ENCODE assay signal across 1 cellular context in the genomic region with DNA sequence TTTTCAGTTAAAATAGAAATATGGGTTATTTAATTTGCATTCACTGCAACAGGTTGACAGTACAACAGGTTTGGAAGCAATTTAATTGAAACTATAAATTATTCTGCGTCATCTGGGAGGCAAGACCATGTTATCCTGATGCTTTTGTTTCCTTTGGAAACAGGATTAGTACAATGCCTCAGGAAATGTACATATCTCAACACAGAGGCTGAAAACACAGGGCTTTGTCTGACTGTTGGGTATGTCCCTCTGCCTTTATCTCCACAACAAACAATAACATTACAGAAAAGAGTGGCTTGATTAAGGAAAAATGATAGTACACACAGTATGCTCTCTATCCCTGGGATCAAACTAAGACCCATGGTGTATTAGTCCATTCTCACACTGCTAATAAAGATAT.
TF ChIP-seq lines count a peak whose summit lies in the region.

No MANE protein-coding gene starts in this region.

TF ChIP-seq in HepG2, 621 proteins besides CTCF, POLR2A, EP300 and RAD21 (continued from another document):
- TF ChIP-seq, protein P1, sequence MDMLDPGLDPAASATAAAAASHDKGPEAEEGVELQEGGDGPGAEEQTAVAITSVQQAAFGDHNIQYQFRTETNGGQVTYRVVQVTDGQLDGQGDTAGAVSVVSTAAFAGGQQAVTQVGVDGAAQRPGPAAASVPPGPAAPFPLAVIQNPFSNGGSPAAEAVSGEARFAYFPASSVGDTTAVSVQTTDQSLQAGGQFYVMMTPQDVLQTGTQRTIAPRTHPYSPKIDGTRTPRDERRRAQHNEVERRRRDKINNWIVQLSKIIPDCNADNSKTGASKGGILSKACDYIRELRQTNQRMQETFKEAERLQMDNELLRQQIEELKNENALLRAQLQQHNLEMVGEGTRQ (IDR thresholded peaks at IDR 0.05; ENCODE audit: low read depth, low read length): no peak
- TF ChIP-seq, protein P1 (CRISPR knock-in tag; IDR thresholded peaks at IDR 0.05; ENCODE audit: borderline replicate concordance): no peak
- no peak for TF ChIP-seq FOSL1 (CRISPR knock-in tag; IDR thresholded peaks at IDR 0.05; ENCODE audit: borderline replicate concordance)
- no peak for TF ChIP-seq MEF2D (CRISPR knock-in tag; IDR thresholded peaks at IDR 0.05)
- TF ChIP-seq DR1 (CRISPR knock-in tag; IDR thresholded peaks at IDR 0.05): no peak
- TF ChIP-seq, protein P2, sequence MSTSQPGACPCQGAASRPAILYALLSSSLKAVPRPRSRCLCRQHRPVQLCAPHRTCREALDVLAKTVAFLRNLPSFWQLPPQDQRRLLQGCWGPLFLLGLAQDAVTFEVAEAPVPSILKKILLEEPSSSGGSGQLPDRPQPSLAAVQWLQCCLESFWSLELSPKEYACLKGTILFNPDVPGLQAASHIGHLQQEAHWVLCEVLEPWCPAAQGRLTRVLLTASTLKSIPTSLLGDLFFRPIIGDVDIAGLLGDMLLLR (CRISPR knock-in tag; IDR thresholded peaks at IDR 0.05): no peak
- no peak for TF ChIP-seq PCBP2 (optimal IDR thresholded peaks at IDR 0.05; ENCODE audit: low read depth, low read length, poor library complexity, severe bottlenecking)
- TF ChIP-seq, protein P3, sequence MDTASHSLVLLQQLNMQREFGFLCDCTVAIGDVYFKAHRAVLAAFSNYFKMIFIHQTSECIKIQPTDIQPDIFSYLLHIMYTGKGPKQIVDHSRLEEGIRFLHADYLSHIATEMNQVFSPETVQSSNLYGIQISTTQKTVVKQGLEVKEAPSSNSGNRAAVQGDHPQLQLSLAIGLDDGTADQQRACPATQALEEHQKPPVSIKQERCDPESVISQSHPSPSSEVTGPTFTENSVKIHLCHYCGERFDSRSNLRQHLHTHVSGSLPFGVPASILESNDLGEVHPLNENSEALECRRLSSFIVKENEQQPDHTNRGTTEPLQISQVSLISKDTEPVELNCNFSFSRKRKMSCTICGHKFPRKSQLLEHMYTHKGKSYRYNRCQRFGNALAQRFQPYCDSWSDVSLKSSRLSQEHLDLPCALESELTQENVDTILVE (CRISPR knock-in tag; IDR thresholded peaks at IDR 0.05): no peak
- no peak for TF ChIP-seq ZNF121 (CRISPR knock-in tag; IDR thresholded peaks at IDR 0.05)
- TF ChIP-seq, protein P4, sequence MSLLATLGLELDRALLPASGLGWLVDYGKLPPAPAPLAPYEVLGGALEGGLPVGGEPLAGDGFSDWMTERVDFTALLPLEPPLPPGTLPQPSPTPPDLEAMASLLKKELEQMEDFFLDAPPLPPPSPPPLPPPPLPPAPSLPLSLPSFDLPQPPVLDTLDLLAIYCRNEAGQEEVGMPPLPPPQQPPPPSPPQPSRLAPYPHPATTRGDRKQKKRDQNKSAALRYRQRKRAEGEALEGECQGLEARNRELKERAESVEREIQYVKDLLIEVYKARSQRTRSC (CRISPR knock-in tag; IDR thresholded peaks at IDR 0.05; ENCODE audit: low read depth): no peak
- TF ChIP-seq GATAD1 (CRISPR knock-in tag; IDR thresholded peaks at IDR 0.05): no peak
- TF ChIP-seq GZF1 (CRISPR knock-in tag; IDR thresholded peaks at IDR 0.05): no peak
- no peak for TF ChIP-seq BCL6 (CRISPR knock-in tag; IDR thresholded peaks at IDR 0.05)
